Comparison of ENCODE assay signal across 9 cellular contexts in genomic region chr4:78551420-78552351, GRCh38. TPM values are rescaled to one million over a fixed set of nuclear protein-coding genes. Genes with fewer than 3 reads are reported as not detected.
DNase-seq lines count a peak whose midpoint lies in the region; ATAC-seq and TF ChIP-seq lines count a peak whose summit lies in the region.
"Had no signal": no experiment of that assay in that cellular context is flagged by ENCODE, and none has a peak within 500 bp of the region (broad histone marks: within the 10 kb centered on the region; RNA-seq: fewer than 3 reads in every experiment).

TSS of gene ANXA3 (plus strand) at chr4:78551770. CDS start at chr4:78554474, 2,704 bp downstream.

- H3K4me1 Mint-ChIP-seq in CD4-positive, alpha-beta T cell (ENCODE audit: low read depth): peaks cover 11% of the 10 kb centered on the region
- H3K4me1 Mint-ChIP-seq in stimulated activated memory B cell treated with anti-CD40 and anti-IgM and Interleukin-4, amounts not matched to agents 10 μg/mL and 1 μg/mL and 100 μg/mL, for 72 hours: peaks cover 16% of the 10 kb centered on the region

- peak within 1 kb of the TSS; percentile 70 for H3K4me3 ChIP-seq in choroid plexus epithelial cell (ENCODE audit: low read depth, low read length)

- TF ChIP-seq CTCF in CD4-positive, alpha-beta T cell (IDR thresholded peaks at IDR 0.05): no peak
- TF ChIP-seq CTCF in choroid plexus epithelial cell (conservative IDR thresholded peaks at IDR 0.05; ENCODE audit: low read depth, low read length): no peak

- no peaks in the 10 kb centered on the region for H3K9me3 Mint-ChIP-seq in CD4-positive, alpha-beta T cell
- H3K9me3 Mint-ChIP-seq in stimulated activated memory B cell treated with anti-CD40 and anti-IgM and Interleukin-4, amounts not matched to agents 10 μg/mL and 1 μg/mL and 100 μg/mL, for 72 hours: no peaks in the 10 kb centered on the region

- peaks cover 40% of the 10 kb centered on the region for H3K27me3 ChIP-seq in CD4-positive, alpha-beta T cell (ENCODE audit: control insufficient read depth, insufficient read depth, low read length)

- CTCF ChIA-PET in CD4-positive, alpha-beta T cell (lab: Charles Lee): no interaction called here

- H3K27ac Mint-ChIP-seq in CD4-positive, alpha-beta T cell: no peak within 1 kb of the TSS
- H3K27ac Mint-ChIP-seq in stimulated activated memory B cell treated with anti-CD40 and anti-IgM and Interleukin-4, amounts not matched to agents 10 μg/mL and 1 μg/mL and 100 μg/mL, for 72 hours: peak within 1 kb of the TSS; percentile 59

- peak within 1 kb of the TSS; percentile 66 for H3K4me3 Mint-ChIP-seq in CD4-positive, alpha-beta T cell
- peak within 1 kb of the TSS; percentile 86 for H3K4me3 Mint-ChIP-seq in stimulated activated memory B cell treated with anti-CD40 and anti-IgM and Interleukin-4, amounts not matched to agents 10 μg/mL and 1 μg/mL and 100 μg/mL, for 72 hours

- H3K27ac ChIP-seq in CD4-positive, alpha-beta T cell (ENCODE audit: low read depth, low read length): no peak within 1 kb of the TSS

- ATAC-seq in CD4-positive, alpha-beta T cell (ENCODE audit: poor library complexity): no peak
- ATAC-seq in GM21447 (IDR thresholded peaks at IDR 0.05; ENCODE audit: unreplicated experiment) (peak; percentile 65), left lobe of liver (peak; percentile 53), GM18873 (IDR thresholded peaks at IDR 0.05; ENCODE audit: low FRiP score, unreplicated experiment) (no peak)
- ATAC-seq in stimulated activated memory B cell treated with anti-CD40 and anti-IgM and Interleukin-4, amounts not matched to agents 10 μg/mL and 1 μg/mL and 100 μg/mL, for 72 hours: peak; percentile 51

- intact Hi-C loops in CD4-positive, alpha-beta T cell (cut with DNase I, micrococcal nuclease): no loop called here

- no peaks in the 10 kb centered on the region for H3K36me3 Mint-ChIP-seq in CD4-positive, alpha-beta T cell (ENCODE audit: low read depth)
- H3K36me3 Mint-ChIP-seq in stimulated activated memory B cell treated with anti-CD40 and anti-IgM and Interleukin-4, amounts not matched to agents 10 μg/mL and 1 μg/mL and 100 μg/mL, for 72 hours: no peaks in the 10 kb centered on the region

- H3K27me3 Mint-ChIP-seq in CD4-positive, alpha-beta T cell: peaks cover 56% of the 10 kb centered on the region
- peaks cover 35% of the 10 kb centered on the region for H3K27me3 Mint-ChIP-seq in stimulated activated memory B cell treated with anti-CD40 and anti-IgM and Interleukin-4, amounts not matched to agents 10 μg/mL and 1 μg/mL and 100 μg/mL, for 72 hours

- DNase-seq in CD4-positive, alpha-beta T cell: no peak
- DNase-seq in NCI-H774 (lab: John Stamatoyannopoulos, UW) (peak; percentile 23), choroid plexus epithelial cell (ENCODE audit: low read depth) (no peak), left lobe of liver (ENCODE audit: low spot score) (peak; percentile 50), SKM-1 treated with dmso at 0.1 percent for 144 hours (lab: John Stamatoyannopoulos, UW; ENCODE audit: unreplicated experiment) (no peak)

- H3K9me3 ChIP-seq in CD4-positive, alpha-beta T cell (ENCODE audit: control insufficient read depth, low read length): no peaks in the 10 kb centered on the region

- POLR2A ChIA-PET in CD4-positive, alpha-beta T cell (lab: Charles Lee): no interaction called here

RNA-seq across cellular contexts. Expression of gene ANXA3, which starts in this region (rescaled TPM):
- not detected for total RNA-seq in CD4-positive, alpha-beta T cell
- 1.2 TPM for total RNA-seq in left lobe of liver
- total RNA-seq: LHCN-M2 had no signal

Comparison
In these comparisons a context has a peak if more than half of its experiments do, and no peak if none do; other contexts are left out.
1. ATAC-seq: peak in GM21447 (single experiment), left lobe of liver (single experiment) and stimulated activated memory B cell treated with anti-CD40 and anti-IgM and Interleukin-4, amounts not matched to agents 10 μg/mL and 1 μg/mL and 100 μg/mL, for 72 hours (single experiment); none in CD4-positive, alpha-beta T cell (single experiment) and GM18873 (single experiment).
2. DNase-seq: peak in NCI-H774 (single experiment) and left lobe of liver (single experiment); none in CD4-positive, alpha-beta T cell (0 of 10), choroid plexus epithelial cell (single experiment) and SKM-1 treated with dmso at 0.1 percent for 144 hours (single experiment).